In genomic region chr17:80575057-80575875, GRCh38 we compare ENCODE assay signal across 8 cellular contexts. TPM values are rescaled to one million over a fixed set of nuclear protein-coding genes. Genes with fewer than 3 reads are reported as not detected.
DNase-seq lines count a peak whose midpoint lies in the region; ATAC-seq and TF ChIP-seq lines count a peak whose summit lies in the region.

No MANE protein-coding gene starts in this region.

- H3K4me3 ChIP-seq in AG04450 (ENCODE audit: low read depth, low read length) (no peak overlapping the region), KMS-11 (IDR thresholded peaks at IDR 0.05; ENCODE audit: insufficient read depth, low read depth, low read length) (no peak overlapping the region), Peyer's patch (no peak overlapping the region)

- CTCF ChIA-PET in AG04450 (lab: Charles Lee), result interaction anchor here (0.5 to 3.5 kb wide), 30 partner anchors 9 to 324 kb away, joined by 3 to 28 read pairs (median 4); no protein-coding TSS in a partner anchor

- no peaks in the 10 kb centered on the region for H3K9me3 Mint-ChIP-seq in activated T-cell treated with anti-CD3 and anti-CD28 coated beads, Interleukin-2, amount 50 U/mL, for 4 hours
- H3K9me3 Mint-ChIP-seq in nephron progenitor cell, result peaks cover 12% of the 10 kb centered on the region

- TF ChIP-seq CTCF in AG04450 (IDR thresholded peaks at IDR 0.05; ENCODE audit: low read depth, low read length) (peak; percentile 100), KMS-11 (conservative IDR thresholded peaks at IDR 0.05; ENCODE audit: low read depth, low read length) (peak; percentile 100), Peyer's patch (IDR thresholded peaks at IDR 0.05) (peak; percentile 89 to 100 (median 100)), nephron progenitor cell (IDR thresholded peaks at IDR 0.05) (peak; percentile 100)

- DNase-seq in AG04450 (ENCODE audit: low read depth, low spot score) (peak; percentile 65), GM19240 (ENCODE audit: insufficient read length, low spot score) (peak; percentile 78), Peyer's patch (peak; percentile 88 to 95 (median 93)), fibroblast of gingiva (ENCODE audit: low read depth) (peak; percentile 69), nephron progenitor cell (peak; percentile 97)
- DNase-seq in activated T-cell treated with anti-CD3 and anti-CD28 coated beads, Interleukin-2, amount 50 U/mL, for 4 hours, result peak; percentile 91
- DNase-seq in stimulated activated naive CD4-positive, alpha-beta T cell treated with Interleukin-2 at 50 U/mL for 16 hours (lab: John Stamatoyannopoulos, UW), result peak; percentile 86

- H3K36me3 ChIP-seq in KMS-11 (ENCODE audit: insufficient read depth) (no peaks in the 10 kb centered on the region), Peyer's patch (no peaks in the 10 kb centered on the region)

- H3K27me3 Mint-ChIP-seq in activated T-cell treated with anti-CD3 and anti-CD28 coated beads, Interleukin-2, amount 50 U/mL, for 4 hours (ENCODE audit: low read depth), result no peaks in the 10 kb centered on the region
- H3K27me3 Mint-ChIP-seq in nephron progenitor cell (ENCODE audit: low read depth, poor library complexity), result peaks cover 7% of the 10 kb centered on the region

- 0 out of 2 replicates have a peak, but pooled peaks cover 3% of the 10 kb centered on the region for H4K20me1 ChIP-seq in KMS-11 (ENCODE audit: insufficient read depth)

- H3K9ac ChIP-seq in KMS-11, result no peak overlapping the region

- H3K27ac Mint-ChIP-seq in nephron progenitor cell, result no peak overlapping the region

- H3K36me3 Mint-ChIP-seq in activated T-cell treated with anti-CD3 and anti-CD28 coated beads, Interleukin-2, amount 50 U/mL, for 4 hours (ENCODE audit: insufficient read depth), result peaks cover 7% of the 10 kb centered on the region
- H3K36me3 Mint-ChIP-seq in nephron progenitor cell (ENCODE audit: low read depth), result peaks cover 22% of the 10 kb centered on the region

- no peak overlapping the region for H3K27ac ChIP-seq in AG04450 (ENCODE audit: low read depth, low read length)
- H3K27ac ChIP-seq in KMS-11, result no peak overlapping the region
- H3K27ac ChIP-seq in Peyer's patch, result no peak overlapping the region

- POLR2A ChIA-PET in AG04450 (lab: Yijun Ruan, JAX), result interaction anchor here (0.7 kb wide), 1 partner anchor 11 kb away, joined by 3 read pairs; no protein-coding TSS in a partner anchor

- H3K27me3 ChIP-seq in AG04450 (ENCODE audit: control insufficient read depth, insufficient read depth, low read length) (no peaks in the 10 kb centered on the region), KMS-11 (ENCODE audit: insufficient read depth, low read depth) (no peaks in the 10 kb centered on the region), Peyer's patch (no peaks in the 10 kb centered on the region)

- no peak overlapping the region for H2AFZ ChIP-seq in KMS-11 (ENCODE audit: low read depth)

- H3K4me3 Mint-ChIP-seq in activated T-cell treated with anti-CD3 and anti-CD28 coated beads, Interleukin-2, amount 50 U/mL, for 4 hours, result no peak overlapping the region
- no peak overlapping the region for H3K4me3 Mint-ChIP-seq in nephron progenitor cell

- H3K4me1 Mint-ChIP-seq in activated T-cell treated with anti-CD3 and anti-CD28 coated beads, Interleukin-2, amount 50 U/mL, for 4 hours (ENCODE audit: low read depth), result peaks cover 16% of the 10 kb centered on the region
- peaks cover under 1% of the 10 kb centered on the region for H3K4me1 Mint-ChIP-seq in nephron progenitor cell

- ATAC-seq in activated T-cell treated with anti-CD3 and anti-CD28 coated beads, Interleukin-2, amount 50 U/mL, for 4 hours, result peak; percentile 100

- H3K4me1 ChIP-seq in KMS-11 (ENCODE audit: low read depth, poor library complexity, severe bottlenecking) (no peaks in the 10 kb centered on the region), Peyer's patch (no peaks in the 10 kb centered on the region)

- peaks cover 4% of the 10 kb centered on the region for H3K9me3 ChIP-seq in AG04450 (ENCODE audit: control insufficient read depth, insufficient read depth, low read length)
- H3K9me3 ChIP-seq in Peyer's patch, result no peaks in the 10 kb centered on the region

- H3K79me2 ChIP-seq in KMS-11 (ENCODE audit: insufficient read depth, low read depth), result no peaks in the 10 kb centered on the region; the same call in 1 of the 2 replicates

- TF ChIP-seq POLR2A in Peyer's patch (IDR thresholded peaks at IDR 0.05), result peak in 1 of 2 donors; percentile 13

- no peak overlapping the region for H3K4me2 ChIP-seq in KMS-11

RNA-seq across cellular contexts. Expression of gene RPTOR, which starts 30.6 kb away (rescaled TPM):
- 6.2 and 8.6 TPM in 2 replicates for polyA plus RNA-seq in AG04450 (2011; rRNA removed)
- polyA minus RNA-seq in AG04450 (2011; rRNA and poly(A)+ RNA removed), result 12.6 and 21.3 TPM in 2 replicates
- 10 to 100 TPM; 42.4 to 73.6 (median 64.2) TPM for total RNA-seq in Peyer's patch
- 10 to 100 TPM; 76.1 to 98.3 (median 89.5) TPM for total RNA-seq in activated T-cell treated with anti-CD3 and anti-CD28 coated beads, Interleukin-2, amount 50 U/mL, for 4 hours
